In genomic region chr6:127567476-127567875, GRCh38 we compare ENCODE assay signal across 36 cellular contexts. TPM values are rescaled to one million over a fixed set of nuclear protein-coding genes. Genes with fewer than 3 reads are reported as not detected.
"Had no signal": no experiment of that assay in that cellular context is flagged by ENCODE, and none has a peak within 500 bp of the region (broad histone marks: within the 10 kb centered on the region; RNA-seq: fewer than 3 reads in every experiment).

No MANE protein-coding gene starts in this region.

- H3K9me3 ChIP-seq: adrenal gland, body of pancreas, breast epithelium had no signal

- DNase-seq: activated B cell treated with CpG ODN at 0.5 μM for 24 hours; activated CD4-positive, alpha-beta memory T cell treated with anti-CD3 and anti-CD28 coated beads for 36 hours; activated CD4-positive, alpha-beta T cell treated with anti-CD3 and anti-CD28 coated beads for 4 hours; activated CD4-positive, alpha-beta T cell treated with anti-CD3 and anti-CD28 coated beads, Interleukin-2, amount 10 ng/mL, durations not matched to agents 24 days and 14 days; activated CD4-positive, alpha-beta T cell treated with anti-CD3 and anti-CD28 coated beads, Interleukin-2, amount 50 U/mL, for 1 hour; activated CD4-positive, alpha-beta T cell treated with anti-CD3 and anti-CD28 coated beads, Interleukin-2, amount 50 U/mL, for 4 hours; activated CD4-positive, CD25-positive, alpha-beta regulatory T cell treated with anti-CD3 and anti-CD28 coated beads, Interleukin-2, amount 50 U/mL, for 72 hours; activated CD8-positive, alpha-beta memory T cell treated with anti-CD3 and anti-CD28 coated beads, Interleukin-2, amount 50 U/mL, for 4 hours; activated CD8-positive, alpha-beta T cell treated with anti-CD3 and anti-CD28 coated beads for 36 hours; activated effector memory CD4-positive, alpha-beta T cell treated with anti-CD3 and anti-CD28 coated beads, Interleukin-2, amount 50 U/mL, for 16 hours; activated gamma-delta T cell treated with Interleukin-2 at 50 U/mL for 16 hours; activated naive CD4-positive, alpha-beta T cell; activated naive CD4-positive, alpha-beta T cell treated with anti-CD3 and anti-CD28 coated beads for 36 hours; activated naive CD4-positive, alpha-beta T cell treated with anti-CD3 and anti-CD28 coated beads, Interleukin-2, amount 50 U/mL, for 16 hours; activated naive CD8-positive, alpha-beta T cell treated with anti-CD3 and anti-CD28 coated beads for 36 hours; activated T-cell treated with anti-CD3 and anti-CD28 coated beads for 4 hours; activated T-cell treated with anti-CD3 and anti-CD28 coated beads, Interleukin-2, amount 50 U/mL, for 1 hour; activated T-cell treated with anti-CD3 and anti-CD28 coated beads, Interleukin-2, amount 50 U/mL, for 4 hours; activated T-cell treated with anti-CD3 and anti-CD28 coated beads, Interleukin-2, amount 50 U/mL, for 72 hours; adrenal gland; amniotic stem cell; aorta; body of pancreas; brain microvascular endothelial cell; central memory CD4-positive, alpha-beta T cell; T-helper 2 cell; T-helper 9 cell had no signal

- H3K27ac ChIP-seq: adrenal gland, body of pancreas, brain microvascular endothelial cell, breast epithelium, VCaP had no signal

- ATAC-seq: activated CD8-positive, alpha-beta T cell treated with anti-CD3 and anti-CD28 coated beads for 36 hours; activated naive CD4-positive, alpha-beta T cell treated with anti-CD3 and anti-CD28 coated beads, Interleukin-2, amount 50 U/mL, for 72 hours; activated T-cell treated with anti-CD3 and anti-CD28 coated beads, Interleukin-2, amount 50 U/mL, for 4 hours; activated T-cell treated with anti-CD3 and anti-CD28 coated beads, Interleukin-2, amount 50 U/mL, for 72 hours; activated T-helper 17 cell treated with anti-CD3 and anti-CD28 coated beads, Interleukin-2, amount 50 U/mL, for 72 hours; body of pancreas had no signal

- H3K4me1 ChIP-seq: adrenal gland, breast epithelium had no signal

- H3K4me3 ChIP-seq: adrenal gland, body of pancreas, breast epithelium had no signal

- H3K27me3 ChIP-seq: adrenal gland, body of pancreas, brain microvascular endothelial cell, breast epithelium had no signal

- H3K36me3 ChIP-seq: adrenal gland, brain microvascular endothelial cell, breast epithelium had no signal

- FAIRE-seq: astrocyte, TTC549 had no signal

RNA-seq across cellular contexts. Expression of gene C6orf58, which starts 9.5 kb away (rescaled TPM):
- total RNA-seq: activated B cell treated with CpG ODN at 0.5 μM for 24 hours; activated CD4-positive, alpha-beta memory T cell treated with anti-CD3 and anti-CD28 coated beads for 36 hours; activated CD4-positive, alpha-beta T cell treated with anti-CD3 and anti-CD28 coated beads, Interleukin-2, amount 10 ng/mL, durations not matched to agents 24 days and 14 days; activated CD8-positive, alpha-beta memory T cell treated with anti-CD3 and anti-CD28 coated beads for 36 hours; activated CD8-positive, alpha-beta T cell treated with anti-CD3 and anti-CD28 coated beads for 36 hours; activated naive CD4-positive, alpha-beta T cell treated with anti-CD3 and anti-CD28 coated beads for 36 hours; activated naive CD4-positive, alpha-beta T cell treated with anti-CD3 and anti-CD28 coated beads, Interleukin-2, amount 50 U/mL, for 72 hours; activated T-cell treated with anti-CD3 and anti-CD28 coated beads, Interleukin-2, amount 50 U/mL, for 4 hours; activated T-cell treated with anti-CD3 and anti-CD28 coated beads, Interleukin-2, amount 50 U/mL, for 72 hours; activated T-helper 17 cell treated with anti-CD3 and anti-CD28 coated beads, Interleukin-2, amount 50 U/mL, for 72 hours; adrenal gland; aorta; astrocyte; body of pancreas; cardiac septum; cerebellum had no signal
- polyA plus RNA-seq: adrenal gland, aorta had no signal
